In genomic region chr7:106284516-106285050, GRCh38 we compare ENCODE assay signal across 1 cellular context.
TF ChIP-seq lines count a peak whose summit lies in the region.

Gene NAMPT, minus strand, starts transcription at chr7:106284983. Its CDS starts 99 bp downstream, at chr7:106284884.

TF ChIP-seq in HepG2, 621 proteins besides CTCF, POLR2A, EP300 and RAD21 (continued from another document and continues in another):
- TF ChIP-seq, protein P1, sequence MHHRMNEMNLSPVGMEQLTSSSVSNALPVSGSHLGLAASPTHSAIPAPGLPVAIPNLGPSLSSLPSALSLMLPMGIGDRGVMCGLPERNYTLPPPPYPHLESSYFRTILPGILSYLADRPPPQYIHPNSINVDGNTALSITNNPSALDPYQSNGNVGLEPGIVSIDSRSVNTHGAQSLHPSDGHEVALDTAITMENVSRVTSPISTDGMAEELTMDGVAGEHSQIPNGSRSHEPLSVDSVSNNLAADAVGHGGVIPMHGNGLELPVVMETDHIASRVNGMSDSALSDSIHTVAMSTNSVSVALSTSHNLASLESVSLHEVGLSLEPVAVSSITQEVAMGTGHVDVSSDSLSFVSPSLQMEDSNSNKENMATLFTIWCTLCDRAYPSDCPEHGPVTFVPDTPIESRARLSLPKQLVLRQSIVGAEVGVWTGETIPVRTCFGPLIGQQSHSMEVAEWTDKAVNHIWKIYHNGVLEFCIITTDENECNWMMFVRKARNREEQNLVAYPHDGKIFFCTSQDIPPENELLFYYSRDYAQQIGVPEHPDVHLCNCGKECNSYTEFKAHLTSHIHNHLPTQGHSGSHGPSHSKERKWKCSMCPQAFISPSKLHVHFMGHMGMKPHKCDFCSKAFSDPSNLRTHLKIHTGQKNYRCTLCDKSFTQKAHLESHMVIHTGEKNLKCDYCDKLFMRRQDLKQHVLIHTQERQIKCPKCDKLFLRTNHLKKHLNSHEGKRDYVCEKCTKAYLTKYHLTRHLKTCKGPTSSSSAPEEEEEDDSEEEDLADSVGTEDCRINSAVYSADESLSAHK (CRISPR knock-in tag; IDR thresholded peaks at IDR 0.05; ENCODE audit: borderline replicate concordance): no peak
- TF ChIP-seq, protein P2, sequence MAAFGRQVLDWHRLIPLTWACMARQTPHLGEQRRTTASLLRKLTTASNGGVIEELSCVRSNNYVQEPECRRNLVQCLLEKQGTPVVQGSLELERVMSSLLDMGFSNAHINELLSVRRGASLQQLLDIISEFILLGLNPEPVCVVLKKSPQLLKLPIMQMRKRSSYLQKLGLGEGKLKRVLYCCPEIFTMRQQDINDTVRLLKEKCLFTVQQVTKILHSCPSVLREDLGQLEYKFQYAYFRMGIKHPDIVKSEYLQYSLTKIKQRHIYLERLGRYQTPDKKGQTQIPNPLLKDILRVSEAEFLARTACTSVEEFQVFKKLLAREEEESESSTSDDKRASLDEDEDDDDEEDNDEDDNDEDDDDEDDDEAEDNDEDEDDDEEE (CRISPR knock-in tag; IDR thresholded peaks at IDR 0.05): no peak
- TF ChIP-seq CC2D1A (CRISPR knock-in tag; IDR thresholded peaks at IDR 0.05) (no peak), KLF6 (CRISPR knock-in tag; IDR thresholded peaks at IDR 0.05) (no peak), KDM1A (CRISPR knock-in tag; IDR thresholded peaks at IDR 0.05) (no peak), ATF1 (CRISPR knock-in tag; IDR thresholded peaks at IDR 0.05) (no peak), ERF (CRISPR knock-in tag; IDR thresholded peaks at IDR 0.05) (no peak), JUN (CRISPR knock-in tag; IDR thresholded peaks at IDR 0.05) (no peak), BCL6 (CRISPR knock-in tag; IDR thresholded peaks at IDR 0.05) (no peak; the same call in 1 of the 2 replicates), KDM5A (IDR thresholded peaks at IDR 0.05; ENCODE audit: borderline replicate concordance, low read length) (no peak), RFX1 (IDR thresholded peaks at IDR 0.05) (no peak), ZNF572 (CRISPR knock-in tag; IDR thresholded peaks at IDR 0.05) (no peak), ZNF264 (CRISPR knock-in tag; IDR thresholded peaks at IDR 0.05) (no peak), ZNF160 (CRISPR knock-in tag; IDR thresholded peaks at IDR 0.05) (peak; percentile 12), ZNF414 (CRISPR knock-in tag; IDR thresholded peaks at IDR 0.05) (peak; percentile 2; the same call in 1 of the 2 replicates), ZFX (CRISPR knock-in tag; IDR thresholded peaks at IDR 0.05; ENCODE audit: low read depth) (peak; percentile 75), NR2C2 (CRISPR knock-in tag; IDR thresholded peaks at IDR 0.05; ENCODE audit: borderline replicate concordance) (no peak), ZNF337 (CRISPR knock-in tag; IDR thresholded peaks at IDR 0.05; ENCODE audit: borderline replicate concordance, low read depth) (no peak), BHLHE40 (IDR thresholded peaks at IDR 0.05; ENCODE audit: low read length) (no peak), AGO2 (optimal IDR thresholded peaks at IDR 0.05; ENCODE audit: low read depth, low read length) (peak; percentile 48), ZFP62 (CRISPR knock-in tag; IDR thresholded peaks at IDR 0.05) (no peak), FOXC1 (CRISPR knock-in tag; IDR thresholded peaks at IDR 0.05; ENCODE audit: borderline replicate concordance) (no peak), NFE2L1 (CRISPR knock-in tag; IDR thresholded peaks at IDR 0.05; ENCODE audit: borderline replicate concordance) (no peak), ZNF687 (CRISPR knock-in tag; IDR thresholded peaks at IDR 0.05) (no peak), ZNF737 (CRISPR knock-in tag; IDR thresholded peaks at IDR 0.05; ENCODE audit: borderline replicate concordance) (no peak), ZBTB38 (CRISPR knock-in tag; IDR thresholded peaks at IDR 0.05) (no peak), ZSCAN25 (CRISPR knock-in tag; IDR thresholded peaks at IDR 0.05) (no peak), ZNF484 (CRISPR knock-in tag; IDR thresholded peaks at IDR 0.05; ENCODE audit: borderline replicate concordance, low read depth) (no peak), SAP130 (CRISPR knock-in tag; IDR thresholded peaks at IDR 0.05; ENCODE audit: low read depth) (no peak), SMAD9 (CRISPR knock-in tag; IDR thresholded peaks at IDR 0.05) (0 out of 2 replicates have a peak, but pooled peaks have one; percentile 35), ZNF790 (CRISPR knock-in tag; IDR thresholded peaks at IDR 0.05; ENCODE audit: borderline replicate concordance) (peak; percentile 79; the same call in 1 of the 2 replicates), ZNF788 (CRISPR knock-in tag; IDR thresholded peaks at IDR 0.05; ENCODE audit: borderline replicate concordance) (no peak), JARID2 (CRISPR knock-in tag; IDR thresholded peaks at IDR 0.05; ENCODE audit: insufficient replicate concordance) (no peak), MAX (IDR thresholded peaks at IDR 0.05) (no peak), TRIM24 (CRISPR knock-in tag; IDR thresholded peaks at IDR 0.05) (no peak), ZNF766 (CRISPR knock-in tag; IDR thresholded peaks at IDR 0.05; ENCODE audit: borderline replicate concordance) (no peak), RBM39 (IDR thresholded peaks at IDR 0.05; ENCODE audit: low read depth, low read length, poor library complexity, severe bottlenecking) (no peak), POLR2AphosphoS5 (IDR thresholded peaks at IDR 0.05; ENCODE audit: low read depth, low read length) (peak; percentile 86)
- TF ChIP-seq, protein P3, sequence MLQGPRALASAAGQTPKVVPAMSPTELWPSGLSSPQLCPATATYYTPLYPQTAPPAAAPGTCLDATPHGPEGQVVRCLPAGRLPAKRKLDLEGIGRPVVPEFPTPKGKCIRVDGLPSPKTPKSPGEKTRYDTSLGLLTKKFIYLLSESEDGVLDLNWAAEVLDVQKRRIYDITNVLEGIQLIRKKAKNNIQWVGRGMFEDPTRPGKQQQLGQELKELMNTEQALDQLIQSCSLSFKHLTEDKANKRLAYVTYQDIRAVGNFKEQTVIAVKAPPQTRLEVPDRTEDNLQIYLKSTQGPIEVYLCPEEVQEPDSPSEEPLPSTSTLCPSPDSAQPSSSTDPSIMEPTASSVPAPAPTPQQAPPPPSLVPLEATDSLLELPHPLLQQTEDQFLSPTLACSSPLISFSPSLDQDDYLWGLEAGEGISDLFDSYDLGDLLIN (CRISPR knock-in tag; IDR thresholded peaks at IDR 0.05; ENCODE audit: borderline replicate concordance): no peak
- TF ChIP-seq, protein P4, sequence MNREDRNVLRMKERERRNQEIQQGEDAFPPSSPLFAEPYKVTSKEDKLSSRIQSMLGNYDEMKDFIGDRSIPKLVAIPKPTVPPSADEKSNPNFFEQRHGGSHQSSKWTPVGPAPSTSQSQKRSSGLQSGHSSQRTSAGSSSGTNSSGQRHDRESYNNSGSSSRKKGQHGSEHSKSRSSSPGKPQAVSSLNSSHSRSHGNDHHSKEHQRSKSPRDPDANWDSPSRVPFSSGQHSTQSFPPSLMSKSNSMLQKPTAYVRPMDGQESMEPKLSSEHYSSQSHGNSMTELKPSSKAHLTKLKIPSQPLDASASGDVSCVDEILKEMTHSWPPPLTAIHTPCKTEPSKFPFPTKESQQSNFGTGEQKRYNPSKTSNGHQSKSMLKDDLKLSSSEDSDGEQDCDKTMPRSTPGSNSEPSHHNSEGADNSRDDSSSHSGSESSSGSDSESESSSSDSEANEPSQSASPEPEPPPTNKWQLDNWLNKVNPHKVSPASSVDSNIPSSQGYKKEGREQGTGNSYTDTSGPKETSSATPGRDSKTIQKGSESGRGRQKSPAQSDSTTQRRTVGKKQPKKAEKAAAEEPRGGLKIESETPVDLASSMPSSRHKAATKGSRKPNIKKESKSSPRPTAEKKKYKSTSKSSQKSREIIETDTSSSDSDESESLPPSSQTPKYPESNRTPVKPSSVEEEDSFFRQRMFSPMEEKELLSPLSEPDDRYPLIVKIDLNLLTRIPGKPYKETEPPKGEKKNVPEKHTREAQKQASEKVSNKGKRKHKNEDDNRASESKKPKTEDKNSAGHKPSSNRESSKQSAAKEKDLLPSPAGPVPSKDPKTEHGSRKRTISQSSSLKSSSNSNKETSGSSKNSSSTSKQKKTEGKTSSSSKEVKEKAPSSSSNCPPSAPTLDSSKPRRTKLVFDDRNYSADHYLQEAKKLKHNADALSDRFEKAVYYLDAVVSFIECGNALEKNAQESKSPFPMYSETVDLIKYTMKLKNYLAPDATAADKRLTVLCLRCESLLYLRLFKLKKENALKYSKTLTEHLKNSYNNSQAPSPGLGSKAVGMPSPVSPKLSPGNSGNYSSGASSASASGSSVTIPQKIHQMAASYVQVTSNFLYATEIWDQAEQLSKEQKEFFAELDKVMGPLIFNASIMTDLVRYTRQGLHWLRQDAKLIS (CRISPR knock-in tag; IDR thresholded peaks at IDR 0.05): no peak
- TF ChIP-seq, protein P5, sequence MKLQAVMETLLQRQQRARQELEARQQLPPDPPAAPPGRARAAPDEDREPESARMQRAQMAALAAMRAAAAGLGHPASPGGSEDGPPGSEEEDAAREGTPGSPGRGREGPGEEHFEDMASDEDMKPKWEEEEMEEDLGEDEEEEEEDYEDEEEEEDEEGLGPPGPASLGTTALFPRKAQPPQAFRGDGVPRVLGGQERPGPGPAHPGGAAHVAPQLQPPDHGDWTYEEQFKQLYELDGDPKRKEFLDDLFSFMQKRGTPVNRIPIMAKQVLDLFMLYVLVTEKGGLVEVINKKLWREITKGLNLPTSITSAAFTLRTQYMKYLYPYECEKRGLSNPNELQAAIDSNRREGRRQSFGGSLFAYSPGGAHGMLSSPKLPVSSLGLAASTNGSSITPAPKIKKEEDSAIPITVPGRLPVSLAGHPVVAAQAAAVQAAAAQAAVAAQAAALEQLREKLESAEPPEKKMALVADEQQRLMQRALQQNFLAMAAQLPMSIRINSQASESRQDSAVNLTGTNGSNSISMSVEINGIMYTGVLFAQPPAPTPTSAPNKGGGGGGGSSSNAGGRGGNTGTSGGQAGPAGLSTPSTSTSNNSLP (IDR thresholded peaks at IDR 0.05; ENCODE audit: low read depth, low read length): no peak
- TF ChIP-seq, protein P6, sequence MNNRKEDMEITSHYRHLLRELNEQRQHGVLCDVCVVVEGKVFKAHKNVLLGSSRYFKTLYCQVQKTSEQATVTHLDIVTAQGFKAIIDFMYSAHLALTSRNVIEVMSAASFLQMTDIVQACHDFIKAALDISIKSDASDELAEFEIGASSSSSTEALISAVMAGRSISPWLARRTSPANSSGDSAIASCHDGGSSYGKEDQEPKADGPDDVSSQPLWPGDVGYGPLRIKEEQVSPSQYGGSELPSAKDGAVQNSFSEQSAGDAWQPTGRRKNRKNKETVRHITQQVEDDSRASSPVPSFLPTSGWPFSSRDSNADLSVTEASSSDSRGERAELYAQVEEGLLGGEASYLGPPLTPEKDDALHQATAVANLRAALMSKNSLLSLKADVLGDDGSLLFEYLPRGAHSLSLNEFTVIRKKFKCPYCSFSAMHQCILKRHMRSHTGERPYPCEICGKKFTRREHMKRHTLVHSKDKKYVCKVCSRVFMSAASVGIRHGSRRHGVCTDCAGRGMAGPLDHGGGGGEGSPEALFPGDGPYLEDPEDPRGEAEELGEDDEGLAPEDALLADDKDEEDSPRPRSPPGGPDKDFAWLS (CRISPR knock-in tag; IDR thresholded peaks at IDR 0.05; ENCODE audit: borderline replicate concordance): no peak
- TF ChIP-seq, protein P7, sequence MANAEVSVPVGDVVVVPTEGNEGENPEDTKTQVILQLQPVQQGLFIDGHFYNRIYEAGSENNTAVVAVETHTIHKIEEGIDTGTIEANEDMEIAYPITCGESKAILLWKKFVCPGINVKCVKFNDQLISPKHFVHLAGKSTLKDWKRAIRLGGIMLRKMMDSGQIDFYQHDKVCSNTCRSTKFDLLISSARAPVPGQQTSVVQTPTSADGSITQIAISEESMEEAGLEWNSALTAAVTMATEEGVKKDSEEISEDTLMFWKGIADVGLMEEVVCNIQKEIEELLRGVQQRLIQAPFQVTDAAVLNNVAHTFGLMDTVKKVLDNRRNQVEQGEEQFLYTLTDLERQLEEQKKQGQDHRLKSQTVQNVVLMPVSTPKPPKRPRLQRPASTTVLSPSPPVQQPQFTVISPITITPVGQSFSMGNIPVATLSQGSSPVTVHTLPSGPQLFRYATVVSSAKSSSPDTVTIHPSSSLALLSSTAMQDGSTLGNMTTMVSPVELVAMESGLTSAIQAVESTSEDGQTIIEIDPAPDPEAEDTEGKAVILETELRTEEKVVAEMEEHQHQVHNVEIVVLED (CRISPR knock-in tag; IDR thresholded peaks at IDR 0.05; ENCODE audit: borderline replicate concordance): no peak
